28 cellular contexts compared by ENCODE assay signal in genomic region chrX:16112428-16112827, GRCh38. TPM values are rescaled to one million over a fixed set of nuclear protein-coding genes. Genes with fewer than 3 reads are reported as not detected.
A peak's percentile ranks its signal among the peaks of the same experiment; 100 is the strongest.
DNase-seq lines count a peak whose midpoint lies in the region; ATAC-seq and TF ChIP-seq lines count a peak whose summit lies in the region.
"Had no signal": no experiment of that assay in that cellular context is flagged by ENCODE, and none has a peak within 500 bp of the region (broad histone marks: within the 10 kb centered on the region; RNA-seq: fewer than 3 reads in every experiment).

No MANE protein-coding gene starts in this region.

- H3K9me2 ChIP-seq in GM23338 (ENCODE audit: insufficient read depth) (no peaks in the 10 kb centered on the region), SU-DHL-6 (replicated peaks; ENCODE audit: insufficient read depth, low read length) (no peaks in the 10 kb centered on the region)

- H3K9me3 ChIP-seq in SU-DHL-6 (ENCODE audit: insufficient read depth, low read length) (no peaks in the 10 kb centered on the region), muscle layer of colon (ENCODE audit: low read length) (no peaks in the 10 kb centered on the region), gastrocnemius medialis (no peaks in the 10 kb centered on the region), upper lobe of left lung (no peaks in the 10 kb centered on the region)
- H3K9me3 ChIP-seq: ovary, right lobe of liver had no signal

- H3K4me3 Mint-ChIP-seq in GM23338 = no peak overlapping the region
- H3K4me3 Mint-ChIP-seq: activated CD4-positive, alpha-beta memory T cell treated with anti-CD3 and anti-CD28 coated beads, Interleukin-2, amount 10 ng/mL, durations not matched to agents 7 days and 5 days; memory B cell; naive thymus-derived CD8-positive, alpha-beta T cell had no signal

- intact Hi-C loops in gastrocnemius medialis (cut with DNase I; ENCODE audit: low total_unique reads) = no loop called here

- H3K4me1 ChIP-seq in GM23338 (ENCODE audit: insufficient read depth) (no peaks in the 10 kb centered on the region), muscle layer of colon (ENCODE audit: insufficient read depth, low read length) (no peaks in the 10 kb centered on the region), gastrocnemius medialis (no peaks in the 10 kb centered on the region), upper lobe of left lung (no peaks in the 10 kb centered on the region)
- H3K4me1 ChIP-seq: right lobe of liver had no signal

- in situ Hi-C loops in gastrocnemius medialis (cut with MboI; ENCODE audit: low sequenced_read_pairs in 4 of 4) = no loop called here

- peak; percentile 23 for TF ChIP-seq CTCF in AG09309 (IDR thresholded peaks at IDR 0.05; ENCODE audit: control insufficient read depth, insufficient read depth, low read depth, low read length, missing control alignments)
- TF ChIP-seq CTCF in GM23338 (conservative IDR thresholded peaks at IDR 0.05; ENCODE audit: low read depth in 2 of 2) = peak in 1 of 2 experiments; percentile 32; a peak in 1 of 4 replicates
- no peak for TF ChIP-seq CTCF in SU-DHL-6 (IDR thresholded peaks at IDR 0.05; ENCODE audit: insufficient read depth, low read length, poor library complexity, severe bottlenecking)
- TF ChIP-seq CTCF in gastrocnemius medialis (IDR thresholded peaks at IDR 0.05 in 4 of 5, conservative IDR thresholded peaks at IDR 0.05 in 1 of 5) = no peak
- TF ChIP-seq CTCF in upper lobe of left lung (IDR thresholded peaks at IDR 0.05) = no peak

- DNase-seq in AG09309 (ENCODE audit: low read depth) (no peak), GM23338 (ENCODE audit: low spot score) (peak; percentile 11), gastrocnemius medialis (no peak), NCI-H2029 treated with DMSO at 0.1 percent for 48 hours (lab: John Stamatoyannopoulos, UW) (no peak), NCI-H1092 treated with DMSO at 0.1 percent for 48 hours (lab: John Stamatoyannopoulos, UW) (no peak), upper lobe of left lung (no peak)
- DNase-seq: ACHN; activated CD4-positive, alpha-beta memory T cell treated with anti-CD3 and anti-CD28 coated beads, Interleukin-2, amount 10 ng/mL, durations not matched to agents 7 days and 5 days; activated effector memory CD4-positive, alpha-beta T cell treated with anti-CD3 and anti-CD28 coated beads, Interleukin-2, amount 50 U/mL, for 16 hours; activated T-cell treated with anti-CD3 and anti-CD28 coated beads for 4 hours; cortex of kidney; DMS 273 treated with DMSO at 0.1 percent for 48 hours; head of caudate nucleus; Kasumi-1; left cardiac atrium; naive thymus-derived CD8-positive, alpha-beta T cell; NCI-H1417 treated with DMSO at 0.1 percent for 48 hours; NCI-H2107; NK-92 treated with Interleukin-12 subunit alpha and Interleukin-12 subunit beta, amount 100 ng/mL, for 24 hours; ovary; right lobe of liver had no signal

- H3K36me3 ChIP-seq in GM23338 (ENCODE audit: insufficient read depth) (no peaks in the 10 kb centered on the region), SU-DHL-6 (ENCODE audit: low read length) (no peaks in the 10 kb centered on the region), muscle layer of colon (ENCODE audit: insufficient read depth, low read length) (no peaks in the 10 kb centered on the region), gastrocnemius medialis (no peaks in the 10 kb centered on the region), upper lobe of left lung (no peaks in the 10 kb centered on the region)
- H3K36me3 ChIP-seq: ovary, right lobe of liver had no signal

- H3K4me1 Mint-ChIP-seq in GM23338 = no peaks in the 10 kb centered on the region
- H3K4me1 Mint-ChIP-seq: activated CD4-positive, alpha-beta memory T cell treated with anti-CD3 and anti-CD28 coated beads, Interleukin-2, amount 10 ng/mL, durations not matched to agents 7 days and 5 days had no signal

- TF ChIP-seq POLR2A in gastrocnemius medialis (IDR thresholded peaks at IDR 0.05) (no peak), upper lobe of left lung (IDR thresholded peaks at IDR 0.05) (no peak)

- TF ChIP-seq EP300 in upper lobe of left lung (IDR thresholded peaks at IDR 0.05) = no peak

- H3K9ac ChIP-seq in SU-DHL-6 (ENCODE audit: low read length) = no peak overlapping the region; the same call in 1 of the 2 replicates
- H3K9ac ChIP-seq in muscle layer of colon (ENCODE audit: low read length) = no peak overlapping the region

- H3K27me3 Mint-ChIP-seq in GM23338 (ENCODE audit: insufficient read depth, low read depth, poor library complexity) = no peaks in the 10 kb centered on the region
- H3K27me3 Mint-ChIP-seq: memory B cell had no signal

- no peak overlapping the region for H3K27ac Mint-ChIP-seq in GM23338
- H3K27ac Mint-ChIP-seq: activated CD4-positive, alpha-beta memory T cell treated with anti-CD3 and anti-CD28 coated beads, Interleukin-2, amount 10 ng/mL, durations not matched to agents 7 days and 5 days; memory B cell; naive thymus-derived CD8-positive, alpha-beta T cell had no signal

- H3K79me2 ChIP-seq in GM23338 (replicated peaks; ENCODE audit: insufficient read depth) (no peaks in the 10 kb centered on the region), SU-DHL-6 (ENCODE audit: insufficient read depth, low read length) (no peaks in the 10 kb centered on the region)

- H3K27me3 ChIP-seq in GM23338 (ENCODE audit: insufficient read depth) = no peaks in the 10 kb centered on the region
- no peaks in the 10 kb centered on the region for H3K27me3 ChIP-seq in SU-DHL-6 (ENCODE audit: low read length)
- H3K27me3 ChIP-seq in muscle layer of colon (ENCODE audit: control insufficient read depth in 1 of 2, insufficient read depth in 2 of 2, low read length in 2 of 2) = no peaks in the 10 kb centered on the region
- no peaks in the 10 kb centered on the region for H3K27me3 ChIP-seq in gastrocnemius medialis
- no peaks in the 10 kb centered on the region for H3K27me3 ChIP-seq in upper lobe of left lung
- H3K27me3 ChIP-seq: ovary, right lobe of liver had no signal

- no peak for ATAC-seq in GM23338
- ATAC-seq in gastrocnemius medialis = no peak
- no peak for ATAC-seq in upper lobe of left lung (ENCODE audit: low FRiP score in 2 of 2)
- ATAC-seq: left cardiac atrium; naive thymus-derived CD8-positive, alpha-beta T cell; right lobe of liver had no signal

- H3K36me3 Mint-ChIP-seq in GM23338 (ENCODE audit: low read depth) = peaks cover 9% of the 10 kb centered on the region; the same call in 2 of the 3 replicates
- H3K36me3 Mint-ChIP-seq: memory B cell had no signal

- peaks cover 6% of the 10 kb centered on the region for H3K9me3 Mint-ChIP-seq in GM23338

- H2AFZ ChIP-seq in GM23338 = no peak overlapping the region
- H2AFZ ChIP-seq in SU-DHL-6 (ENCODE audit: low read depth, low read length, severe bottlenecking) = no peak overlapping the region

- H3K27ac ChIP-seq in GM23338 (ENCODE audit: low read depth) (no peak overlapping the region), SU-DHL-6 (ENCODE audit: low read depth, low read length) (peak overlapping the region; percentile 71), muscle layer of colon (ENCODE audit: low read depth, low read length) (peak overlapping the region; percentile 23), gastrocnemius medialis (no peak overlapping the region), upper lobe of left lung (no peak overlapping the region)
- H3K27ac ChIP-seq: ovary, right lobe of liver, RWPE1, SK-N-MC had no signal

- H3K4me3 ChIP-seq in AG09309 (ENCODE audit: control insufficient read depth, low read depth, low read length) = no peak overlapping the region
- H3K4me3 ChIP-seq in GM23338 = no peak overlapping the region
- no peak overlapping the region for H3K4me3 ChIP-seq in SU-DHL-6 (ENCODE audit: insufficient read depth, low read length, poor library complexity, severe bottlenecking)
- H3K4me3 ChIP-seq in muscle layer of colon (ENCODE audit: low read depth in 1 of 2, low read length in 2 of 2) = no peak overlapping the region
- no peak overlapping the region for H3K4me3 ChIP-seq in gastrocnemius medialis
- H3K4me3 ChIP-seq in upper lobe of left lung = no peak overlapping the region
- H3K4me3 ChIP-seq: ovary, right lobe of liver, SK-N-MC had no signal

- no peaks in the 10 kb centered on the region for H3F3A ChIP-seq in GM23338 (replicated peaks; ENCODE audit: low read depth)
- H3F3A ChIP-seq in SU-DHL-6 (ENCODE audit: insufficient read depth) = peaks cover 7% of the 10 kb centered on the region; the same call in 1 of the 2 replicates

- WGBS in upper lobe of left lung, 2 donors = 68% methylated on average over 2 of the region's 2 CpGs; no CpG with 5 or more reads in 1 of the 2 donors

- H4K20me1 ChIP-seq in GM23338 (replicated peaks; ENCODE audit: insufficient read depth) = no peaks in the 10 kb centered on the region
- no peaks in the 10 kb centered on the region for H4K20me1 ChIP-seq in SU-DHL-6 (ENCODE audit: low read depth, low read length)

- H3K4me2 ChIP-seq in GM23338 (no peak overlapping the region), SU-DHL-6 (ENCODE audit: low read depth, low read length, poor library complexity, severe bottlenecking) (peak overlapping the region; percentile 54)

TF ChIP-seq in GM23338, 12 proteins besides CTCF, POLR2A, EP300 and RAD21 (continues in another document):
- no peak for TF ChIP-seq POLR2AphosphoS5 (IDR thresholded peaks at IDR 0.05; ENCODE audit: low read depth)
- no peak for TF ChIP-seq ZNF331 (CRISPR knock-in tag; IDR thresholded peaks at IDR 0.05; ENCODE audit: low read depth)

RNA-seq across cellular contexts. Expression of gene GRPR, which starts 10.9 kb away (rescaled TPM):
- total RNA-seq in GM23338 (2014; rRNA removed; shearing (Covaris generic)) = 14.3 and 16.5 TPM in 2 replicates
- polyA plus RNA-seq in GM23338 (2016; fragmentation: Nextera tagmentation; extraction: Ambion mirVana) = 9.5 and 13.4 TPM in 2 replicates
- total RNA-seq in gastrocnemius medialis (not detected), upper lobe of left lung (under 1 TPM in 3 of 6 donors, not detected in 3; 0.20 to 0.43 (median 0.39) TPM)
- total RNA-seq: activated CD4-positive, alpha-beta memory T cell treated with anti-CD3 and anti-CD28 coated beads, Interleukin-2, amount 10 ng/mL, durations not matched to agents 7 days and 5 days; bronchial epithelial cell; NCI-H460; right lobe of liver had no signal
- polyA plus RNA-seq: naive thymus-derived CD8-positive, alpha-beta T cell had no signal

RNA-seq across cellular contexts. Expression of gene MAGEB17, which starts 54.9 kb away (rescaled TPM):
- 0.14 and 2.2 TPM in 2 replicates for total RNA-seq in GM23338 (2014; rRNA removed; shearing (Covaris generic))
- 0.42 and 0.56 TPM in 2 replicates for polyA plus RNA-seq in GM23338 (2016; fragmentation: Nextera tagmentation; extraction: Ambion mirVana)
- total RNA-seq in gastrocnemius medialis (not detected), upper lobe of left lung (not detected)
- total RNA-seq: activated CD4-positive, alpha-beta memory T cell treated with anti-CD3 and anti-CD28 coated beads, Interleukin-2, amount 10 ng/mL, durations not matched to agents 7 days and 5 days; bronchial epithelial cell; naive thymus-derived CD8-positive, alpha-beta T cell; NCI-H460; right lobe of liver had no signal
- polyA plus RNA-seq: naive thymus-derived CD8-positive, alpha-beta T cell had no signal

Comparison
In these comparisons a context has a peak if more than half of its experiments do, and no peak if none do; other contexts are left out.
1. H3K27ac ChIP-seq: peak in SU-DHL-6 (single experiment) and muscle layer of colon (single experiment); none in GM23338 (single experiment), gastrocnemius medialis (0 of 4) and upper lobe of left lung (0 of 4).
2. RNA of gene GRPR, which starts 10.9 kb away (total RNA-seq): 14.3 to 16.5 TPM in GM23338; 0.20 to 0.43 TPM in upper lobe of left lung and not detected in gastrocnemius medialis; every median in the first group is over 10 times any median in the second.